In the genomic region with DNA sequence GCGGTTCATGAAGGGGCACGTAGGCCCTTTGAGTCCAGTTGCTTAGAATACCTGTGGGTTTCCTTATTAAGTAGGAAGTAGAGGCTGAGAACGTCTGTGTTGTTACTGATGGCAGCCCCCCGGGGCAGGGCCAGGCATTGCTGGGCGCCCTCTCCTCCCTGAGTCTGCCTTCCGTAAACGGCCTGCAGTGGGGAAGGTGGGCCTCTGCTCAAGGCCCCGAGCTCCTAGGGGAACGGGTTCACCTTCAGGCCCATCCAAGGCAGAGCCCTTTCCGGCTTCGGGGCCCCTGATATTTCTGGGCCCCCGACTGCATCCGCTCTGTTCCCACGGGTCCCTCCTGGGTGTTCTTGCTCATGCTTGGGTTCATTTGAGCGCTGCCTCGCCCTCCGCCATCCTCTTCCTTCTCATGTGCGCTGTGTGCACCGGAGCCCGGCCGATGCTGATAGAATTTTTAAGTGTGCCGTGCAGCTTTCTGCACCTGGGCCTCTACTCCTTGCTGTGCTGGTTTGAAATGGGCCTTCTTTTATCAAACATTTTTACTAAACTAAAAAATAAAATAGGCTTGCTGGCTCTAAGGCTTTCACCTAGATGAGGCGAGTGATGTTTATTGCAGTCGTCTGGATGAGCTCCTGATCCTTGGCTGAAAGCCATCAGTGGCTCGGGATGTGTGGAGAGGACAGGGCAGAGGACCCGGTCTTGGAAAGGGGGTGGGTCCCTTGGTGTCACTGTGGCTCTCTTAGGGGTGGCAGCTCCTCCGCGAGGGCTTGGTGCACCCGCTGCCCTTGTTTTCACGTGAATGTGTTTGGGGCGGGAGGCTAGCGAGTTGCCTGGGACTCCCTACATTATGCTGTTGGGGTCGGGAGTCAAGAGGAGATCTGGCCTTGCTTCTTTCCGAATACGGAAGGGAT, we compare ENCODE assay signal across 8 cellular contexts. TPM values are rescaled to one million over a fixed set of nuclear protein-coding genes. Genes with fewer than 3 reads are reported as not detected.
DNase-seq lines count a peak whose midpoint lies in the region; ATAC-seq and TF ChIP-seq lines count a peak whose summit lies in the region.

No MANE protein-coding gene starts in this region.

- no peaks in the 10 kb centered on the region for H3K9me3 ChIP-seq in adrenal gland (replicated peaks in 1 of 3)

- ATAC-seq in HG03342 (IDR thresholded peaks at IDR 0.05; ENCODE audit: unreplicated experiment) (peak; percentile 29), HG02938 (IDR thresholded peaks at IDR 0.05; ENCODE audit: unreplicated experiment) (no peak)
- ATAC-seq in naive thymus-derived CD8-positive, alpha-beta T cell = peak; percentile 24 to 33

- WGBS in adrenal gland, 4 donors = 69 to 76% (median 75%) methylated on average over 32 to 35 of the region's 35 CpGs

- H3K27me3 ChIP-seq in adrenal gland = no peaks in the 10 kb centered on the region

- no peak for TF ChIP-seq POLR2A in adrenal gland (IDR thresholded peaks at IDR 0.05)

- intact Hi-C loops in adrenal gland (cut with DNase I) = no loop called here

- H3K36me3 Mint-ChIP-seq in naive thymus-derived CD8-positive, alpha-beta T cell = peaks cover 0 to 18% (median 0%) of the 10 kb centered on the region in 3 donors

- POLR2A ChIA-PET in naive thymus-derived CD8-positive, alpha-beta T cell (lab: Charles Lee) = interaction anchor here (1.1 to 3.1 kb wide), 6 partner anchors 13 to 25 kb away, joined by 3 to 42 read pairs (median 5); partner anchors contain the start of gene TBC1D22A

- no peaks in the 10 kb centered on the region for H3K9me3 Mint-ChIP-seq in naive thymus-derived CD8-positive, alpha-beta T cell

- peak overlapping the region; percentile 33 to 83 (median 72) for H3K4me3 Mint-ChIP-seq in naive thymus-derived CD8-positive, alpha-beta T cell

- peak overlapping the region; percentile 79 to 95 (median 90) for H3K27ac Mint-ChIP-seq in naive thymus-derived CD8-positive, alpha-beta T cell

- DNase-seq in activated T-cell treated with anti-CD3 and anti-CD28 coated beads, Interleukin-2, amount 50 U/mL, for 1 hour = peak; percentile 46
- no peak for DNase-seq in activated T-cell treated with anti-CD3 and anti-CD28 coated beads for 4 hours
- DNase-seq in adrenal gland = no peak
- no peak for DNase-seq in naive thymus-derived CD8-positive, alpha-beta T cell
- DNase-seq in T1000 (lab: John Stamatoyannopoulos, UW) = no peak
- DNase-seq in NCI-H1048 (lab: John Stamatoyannopoulos, UW) = no peak

- peaks cover 44 to 90% (median 77%) of the 10 kb centered on the region in 4 donors for H3K4me1 Mint-ChIP-seq in naive thymus-derived CD8-positive, alpha-beta T cell

- TF ChIP-seq CTCF in adrenal gland (IDR thresholded peaks at IDR 0.05) = no peak

- H3K27ac ChIP-seq in adrenal gland = peak overlapping the region in 3 of 5 donors; percentile 47 to 87 (median 71)

- H3K36me3 ChIP-seq in adrenal gland (replicated peaks in 1 of 2) = no peaks in the 10 kb centered on the region

- H3K4me1 ChIP-seq in adrenal gland (replicated peaks in 1 of 2) = peaks cover 37 to 46% of the 10 kb centered on the region in 2 donors

- H3K4me3 ChIP-seq in adrenal gland = no peak overlapping the region

- no peaks in the 10 kb centered on the region for H3K27me3 Mint-ChIP-seq in naive thymus-derived CD8-positive, alpha-beta T cell

RNA-seq across cellular contexts. Expression of gene TBC1D22A, which starts 12.3 kb away (rescaled TPM):
- total RNA-seq in adrenal gland = 10 to 100 TPM; 18.8 to 44.2 (median 29.9) TPM
- 10 to 100 TPM; 11.5 to 17.4 (median 14.9) TPM for polyA plus RNA-seq in adrenal gland
- total RNA-seq in naive thymus-derived CD8-positive, alpha-beta T cell = 10 to 100 TPM; 51.2 to 57.2 TPM
- 10 to 100 TPM; 23.0 to 24.6 (median 23.3) TPM for polyA plus RNA-seq in naive thymus-derived CD8-positive, alpha-beta T cell

RNA-seq across cellular contexts. Expression of gene CERK, which starts 36.7 kb away (rescaled TPM):
- total RNA-seq in adrenal gland = 10 to 100 TPM; 34.0 to 92.1 (median 48.0) TPM
- 10 to 100 TPM; 18.6 to 24.3 (median 19.5) TPM for polyA plus RNA-seq in adrenal gland
- total RNA-seq in naive thymus-derived CD8-positive, alpha-beta T cell = 100 to 1,000 TPM; 175 to 185 TPM
- polyA plus RNA-seq in naive thymus-derived CD8-positive, alpha-beta T cell = 10 to 100 TPM; 39.4 to 61.2 (median 41.6) TPM
